In the genomic region with DNA sequence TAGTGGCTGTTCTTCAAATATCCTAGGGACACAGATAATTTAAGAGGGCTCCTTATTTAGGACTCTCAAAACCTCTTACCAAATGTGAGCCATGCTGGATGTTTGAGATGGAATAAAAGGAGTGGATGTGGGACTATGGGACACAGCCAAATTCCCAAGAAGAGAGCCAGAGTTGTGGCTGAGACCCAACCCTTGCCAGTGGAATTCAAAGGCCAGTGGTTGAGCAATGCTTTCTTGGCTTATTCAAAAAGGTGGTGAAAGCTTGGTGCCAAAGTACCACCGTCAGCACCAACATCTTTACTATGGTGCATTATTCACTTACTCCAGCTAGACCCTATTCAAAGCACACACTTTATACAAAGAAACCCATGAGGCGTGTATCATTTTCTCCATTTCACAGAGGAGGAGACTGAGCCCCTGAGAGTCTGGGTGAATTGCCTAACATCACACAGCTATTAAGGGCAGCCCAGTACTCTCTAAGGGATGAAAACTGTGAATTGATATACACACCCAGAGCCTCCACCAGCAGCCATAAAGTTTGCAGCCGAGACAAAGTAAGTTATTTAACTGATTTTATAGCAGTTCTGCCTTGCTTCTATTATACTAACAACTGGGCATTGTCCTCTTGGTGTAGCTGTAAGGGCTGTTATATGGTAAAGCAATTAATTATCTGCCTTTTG, we compare ENCODE assay signal across 15 cellular contexts.
DNase-seq lines count a peak whose midpoint lies in the region; ATAC-seq and TF ChIP-seq lines count a peak whose summit lies in the region.
"Had no signal": no experiment of that assay in that cellular context is flagged by ENCODE, and none has a peak within 500 bp of the region (broad histone marks: within the 10 kb centered on the region; RNA-seq: fewer than 3 reads in every experiment).

No MANE protein-coding gene starts in this region.

- intact Hi-C loops in sciatic nerve (cut with DNase I): no loop called here

- ATAC-seq in sciatic nerve: peak; percentile 80
- no peak for ATAC-seq in HG02678 (IDR thresholded peaks at IDR 0.05; ENCODE audit: unreplicated experiment)
- ATAC-seq: CD8-positive, alpha-beta T cell had no signal

- H3K4me3 ChIP-seq in fibroblast of pulmonary artery (replicated peaks; ENCODE audit: low read depth, low read length): no peak overlapping the region

- in situ Hi-C loops in SK-MEL-5 (cut with HindIII; ENCODE audit: low pct_unique_long_range_greater_than_20kb, low sequenced_read_pairs): no loop called here

- TF ChIP-seq CTCF in fibroblast of pulmonary artery (IDR thresholded peaks at IDR 0.05; ENCODE audit: low read length, missing control alignments): no peak

- DNase-seq in AG20443 (ENCODE audit: low spot score): peak; percentile 49
- peak; percentile 19 for DNase-seq in SK-MEL-5 (ENCODE audit: low read depth, low spot score)
- DNase-seq in fibroblast of pulmonary artery (ENCODE audit: low read depth): peak; percentile 39
- DNase-seq in sciatic nerve (ENCODE audit: low spot score): no peak
- no peak for DNase-seq in MV-4-11 (lab: John Stamatoyannopoulos, UW)
- no peak for DNase-seq in RPMI8226
- DNase-seq: ACHN; CD8-positive, alpha-beta T cell; DND-41; GF-D8; H7; NCI-H146; NCI-H2081 treated with DMSO at 0.1 percent for 48 hours; NCI-H524 had no signal

Comparison
In these comparisons a context has a peak if more than half of its experiments do, and no peak if none do; other contexts are left out.
1. DNase-seq: peak in AG20443 (single experiment), SK-MEL-5 (single experiment) and fibroblast of pulmonary artery (single experiment); none in sciatic nerve (single experiment), MV-4-11 (single experiment) and RPMI8226 (single experiment).